In genomic region chr1:7980984-7981383, GRCh38 we compare ENCODE assay signal across 20 cellular contexts. TPM values are rescaled to one million over a fixed set of nuclear protein-coding genes. Genes with fewer than 3 reads are reported as not detected.
DNase-seq lines count a peak whose midpoint lies in the region; ATAC-seq and TF ChIP-seq lines count a peak whose summit lies in the region.
"Had no signal": no experiment of that assay in that cellular context is flagged by ENCODE, and none has a peak within 500 bp of the region (broad histone marks: within the 10 kb centered on the region; RNA-seq: fewer than 3 reads in every experiment).

No MANE protein-coding gene starts in this region.

- H3K4me1 Mint-ChIP-seq in activated naive CD8-positive, alpha-beta T cell (ENCODE audit: low read depth): peaks cover 13% of the 10 kb centered on the region
- H3K4me1 Mint-ChIP-seq in activated naive CD8-positive, alpha-beta T cell treated with anti-CD3 and anti-CD28 coated beads, Interleukin-2, amount 50 U/mL, for 24 hours: peaks cover 5% of the 10 kb centered on the region
- H3K4me1 Mint-ChIP-seq in activated CD8-positive, alpha-beta T cell treated with anti-CD3 and anti-CD28 coated beads, Interleukin-2, amount 10 ng/mL, durations not matched to agents 7 days and 5 days (ENCODE audit: low read depth): peaks cover 6% of the 10 kb centered on the region
- H3K4me1 Mint-ChIP-seq in stimulated activated effector memory CD8-positive, alpha-beta T cell treated with anti-CD3 and anti-CD28 coated beads, Interleukin-12 subunit alpha, Interleukin-12 subunit beta, amount 100 ng/mL, for 72 hours: peaks cover 8% of the 10 kb centered on the region

- H3K27ac Mint-ChIP-seq in activated naive CD8-positive, alpha-beta T cell: peak overlapping the region; percentile 73
- no peak overlapping the region for H3K27ac Mint-ChIP-seq in activated naive CD8-positive, alpha-beta T cell treated with anti-CD3 and anti-CD28 coated beads, Interleukin-2, amount 50 U/mL, for 24 hours
- H3K27ac Mint-ChIP-seq in activated CD8-positive, alpha-beta T cell treated with anti-CD3 and anti-CD28 coated beads, Interleukin-2, amount 10 ng/mL, durations not matched to agents 7 days and 5 days: peak overlapping the region; percentile 66
- peak overlapping the region; percentile 81 for H3K27ac Mint-ChIP-seq in stimulated activated effector memory CD8-positive, alpha-beta T cell treated with anti-CD3 and anti-CD28 coated beads, Interleukin-12 subunit alpha, Interleukin-12 subunit beta, amount 100 ng/mL, for 72 hours
- H3K27ac Mint-ChIP-seq: CD4-positive, alpha-beta T cell had no signal

- H3K4me3 ChIP-seq in PC-3 (ENCODE audit: low read length) (no peak overlapping the region), HAP-1 (no peak overlapping the region)
- H3K4me3 ChIP-seq: BLaER1 had no signal

- no peak for DNase-seq in activated naive CD8-positive, alpha-beta T cell treated with anti-CD3 and anti-CD28 coated beads, Interleukin-2, amount 50 U/mL, for 24 hours
- DNase-seq in PC-3: no peak
- DNase-seq in activated CD8-positive, alpha-beta T cell treated with anti-CD3 and anti-CD28 coated beads, Interleukin-2, amount 10 ng/mL, durations not matched to agents 7 days and 5 days: no peak
- no peak for DNase-seq in stimulated activated effector memory CD8-positive, alpha-beta T cell treated with anti-CD3 and anti-CD28 coated beads, Interleukin-12 subunit alpha, Interleukin-12 subunit beta, amount 100 ng/mL, for 72 hours (ENCODE audit: low spot score in 2 of 2)
- DNase-seq in NK-92 (lab: John Stamatoyannopoulos, UW; ENCODE audit: unreplicated experiment): no peak
- DNase-seq in HAP-1 (ENCODE audit: low spot score in 2 of 2): no peak
- DNase-seq: ACHN; CD4-positive, alpha-beta T cell; COR-L47; DMS 273 treated with DMSO at 0.1 percent for 48 hours; DMS79 treated with DMSO at 0.1 percent for 48 hours; Karpas-422; NCI-H1694; NCI-H2081 treated with DMSO at 0.1 percent for 48 hours; NCI-H446; NCI-H526; RPMI8226; SIG-M5 had no signal

- CTCF ChIA-PET in PC-3 (lab: Charles Lee): no interaction called here
- CTCF ChIA-PET in activated CD8-positive, alpha-beta T cell treated with anti-CD3 and anti-CD28 coated beads, Interleukin-2, amount 10 ng/mL, durations not matched to agents 7 days and 5 days (lab: Charles Lee): interaction anchor here (0.7 to 2.3 kb wide), 5 partner anchors 32 to 868 kb away, joined by 3 to 16 read pairs (median 4); no protein-coding TSS in a partner anchor

- no peaks in the 10 kb centered on the region for H3F3A ChIP-seq in PC-3 (ENCODE audit: low read length, unreplicated experiment)

- H2AFZ ChIP-seq in PC-3 (ENCODE audit: low read length): no peak overlapping the region

- no peaks in the 10 kb centered on the region for H3K9me2 ChIP-seq in PC-3 (replicated peaks; ENCODE audit: low read length)

- H3K27me3 ChIP-seq in PC-3 (ENCODE audit: low read length) (no peaks in the 10 kb centered on the region), HAP-1 (ENCODE audit: low read depth) (no peaks in the 10 kb centered on the region)
- H3K27me3 ChIP-seq: BLaER1 had no signal

- no peak overlapping the region for H3K27ac ChIP-seq in PC-3 (ENCODE audit: low read length)
- H3K27ac ChIP-seq: BLaER1 had no signal

- POLR2A ChIA-PET in PC-3 (lab: Charles Lee; ENCODE audit: unreplicated experiment): interaction anchor here (0.6 kb wide), 1 partner anchor 25 kb away, joined by 3 read pairs; no protein-coding TSS in a partner anchor
- POLR2A ChIA-PET in activated CD8-positive, alpha-beta T cell treated with anti-CD3 and anti-CD28 coated beads, Interleukin-2, amount 10 ng/mL, durations not matched to agents 7 days and 5 days (lab: Charles Lee): interaction anchor here (1.1 kb wide), 1 partner anchor 20 kb away, joined by 3 read pairs; the partner anchor contains the start of gene PARK7

- ATAC-seq in activated naive CD8-positive, alpha-beta T cell treated with anti-CD3 and anti-CD28 coated beads, Interleukin-2, amount 50 U/mL, for 24 hours: no peak
- ATAC-seq in PC-3: peak; percentile 16; the same call in 1 of the 2 replicates
- ATAC-seq in activated CD8-positive, alpha-beta T cell treated with anti-CD3 and anti-CD28 coated beads, Interleukin-2, amount 10 ng/mL, durations not matched to agents 7 days and 5 days: no peak
- ATAC-seq in stimulated activated effector memory CD8-positive, alpha-beta T cell treated with anti-CD3 and anti-CD28 coated beads, Interleukin-12 subunit alpha, Interleukin-12 subunit beta, amount 100 ng/mL, for 72 hours: no peak

- H3K4me3 Mint-ChIP-seq in activated naive CD8-positive, alpha-beta T cell: no peak overlapping the region
- no peak overlapping the region for H3K4me3 Mint-ChIP-seq in activated naive CD8-positive, alpha-beta T cell treated with anti-CD3 and anti-CD28 coated beads, Interleukin-2, amount 50 U/mL, for 24 hours
- H3K4me3 Mint-ChIP-seq in activated CD8-positive, alpha-beta T cell treated with anti-CD3 and anti-CD28 coated beads, Interleukin-2, amount 10 ng/mL, durations not matched to agents 7 days and 5 days: no peak overlapping the region
- H3K4me3 Mint-ChIP-seq in stimulated activated effector memory CD8-positive, alpha-beta T cell treated with anti-CD3 and anti-CD28 coated beads, Interleukin-12 subunit alpha, Interleukin-12 subunit beta, amount 100 ng/mL, for 72 hours: no peak overlapping the region
- H3K4me3 Mint-ChIP-seq: CD4-positive, alpha-beta T cell had no signal

- no peaks in the 10 kb centered on the region for H3K27me3 Mint-ChIP-seq in activated naive CD8-positive, alpha-beta T cell
- no peaks in the 10 kb centered on the region for H3K27me3 Mint-ChIP-seq in activated naive CD8-positive, alpha-beta T cell treated with anti-CD3 and anti-CD28 coated beads, Interleukin-2, amount 50 U/mL, for 24 hours
- no peaks in the 10 kb centered on the region for H3K27me3 Mint-ChIP-seq in activated CD8-positive, alpha-beta T cell treated with anti-CD3 and anti-CD28 coated beads, Interleukin-2, amount 10 ng/mL, durations not matched to agents 7 days and 5 days (ENCODE audit: low read depth)
- H3K27me3 Mint-ChIP-seq: CD4-positive, alpha-beta T cell had no signal

- peaks cover 18% of the 10 kb centered on the region for H3K79me2 ChIP-seq in PC-3 (ENCODE audit: low read length)

- TF ChIP-seq CTCF in PC-3 (conservative IDR thresholded peaks at IDR 0.05; ENCODE audit: low read depth, low read length): no peak

- H3K4me2 ChIP-seq in PC-3 (ENCODE audit: low read length): no peak overlapping the region
- H3K4me2 ChIP-seq: BLaER1 had no signal

- H3K9me3 ChIP-seq in PC-3 (ENCODE audit: low read length): no peaks in the 10 kb centered on the region
- H3K9me3 ChIP-seq in HAP-1: no peaks in the 10 kb centered on the region
- H3K9me3 ChIP-seq: BLaER1 had no signal

- H3K4me1 ChIP-seq in PC-3 (ENCODE audit: insufficient read depth, low read length): peaks cover 3% of the 10 kb centered on the region; the same call in 1 of the 2 replicates
- no peaks in the 10 kb centered on the region for H3K4me1 ChIP-seq in HAP-1

- H3K36me3 ChIP-seq in PC-3 (ENCODE audit: low read depth, low read length): peaks cover 61% of the 10 kb centered on the region
- peaks cover 78% of the 10 kb centered on the region for H3K36me3 ChIP-seq in HAP-1 (replicated peaks)

- no peaks in the 10 kb centered on the region for H4K20me1 ChIP-seq in PC-3 (ENCODE audit: low read length)

- no TSS peak for BruUV-seq in PC-3 (replicated peaks; lab: Mats Ljungman, UMichigan)

- in situ Hi-C loops in HAP-1 (cut with MboI; ENCODE audit: low sequenced_read_pairs): loop anchor here (10.0 kb wide), 1 partner anchor 334 kb away; the partner anchor contains the start of gene SLC45A1

- no peaks in the 10 kb centered on the region for H3K9me3 Mint-ChIP-seq in activated naive CD8-positive, alpha-beta T cell (ENCODE audit: low read depth)
- H3K9me3 Mint-ChIP-seq in activated naive CD8-positive, alpha-beta T cell treated with anti-CD3 and anti-CD28 coated beads, Interleukin-2, amount 50 U/mL, for 24 hours: no peaks in the 10 kb centered on the region
- no peaks in the 10 kb centered on the region for H3K9me3 Mint-ChIP-seq in activated CD8-positive, alpha-beta T cell treated with anti-CD3 and anti-CD28 coated beads, Interleukin-2, amount 10 ng/mL, durations not matched to agents 7 days and 5 days (ENCODE audit: insufficient read depth)
- H3K9me3 Mint-ChIP-seq in stimulated activated effector memory CD8-positive, alpha-beta T cell treated with anti-CD3 and anti-CD28 coated beads, Interleukin-12 subunit alpha, Interleukin-12 subunit beta, amount 100 ng/mL, for 72 hours: no peaks in the 10 kb centered on the region
- H3K9me3 Mint-ChIP-seq: CD4-positive, alpha-beta T cell had no signal

- H3K36me3 Mint-ChIP-seq in activated naive CD8-positive, alpha-beta T cell: peaks cover 2% of the 10 kb centered on the region
- peaks cover 72% of the 10 kb centered on the region for H3K36me3 Mint-ChIP-seq in activated naive CD8-positive, alpha-beta T cell treated with anti-CD3 and anti-CD28 coated beads, Interleukin-2, amount 50 U/mL, for 24 hours (ENCODE audit: low read depth)
- peaks cover 64% of the 10 kb centered on the region for H3K36me3 Mint-ChIP-seq in activated CD8-positive, alpha-beta T cell treated with anti-CD3 and anti-CD28 coated beads, Interleukin-2, amount 10 ng/mL, durations not matched to agents 7 days and 5 days (ENCODE audit: low read depth)
- peaks cover 100% of the 10 kb centered on the region for H3K36me3 Mint-ChIP-seq in stimulated activated effector memory CD8-positive, alpha-beta T cell treated with anti-CD3 and anti-CD28 coated beads, Interleukin-12 subunit alpha, Interleukin-12 subunit beta, amount 100 ng/mL, for 72 hours

- no peak overlapping the region for H3K9ac ChIP-seq in PC-3 (ENCODE audit: low read length)
- H3K9ac ChIP-seq: BLaER1 had no signal

- intact Hi-C loops in PC-3 (cut with micrococcal nuclease): no loop called here

RNA-seq across cellular contexts. Expression of gene PARK7, which starts 19.5 kb away (rescaled TPM):
- 316 and 333 TPM in 2 replicates for total RNA-seq in PC-3 (2014; rRNA removed)
- total RNA-seq in activated CD8-positive, alpha-beta T cell treated with anti-CD3 and anti-CD28 coated beads, Interleukin-2, amount 10 ng/mL, durations not matched to agents 7 days and 5 days: 100 to 1,000 TPM; 296 to 302 TPM

RNA-seq across cellular contexts. Expression of gene TNFRSF9, which starts 40.3 kb away (rescaled TPM):
- total RNA-seq in PC-3 (2014; rRNA removed): 0.04 and 0.06 TPM in 2 replicates
- total RNA-seq in activated CD8-positive, alpha-beta T cell treated with anti-CD3 and anti-CD28 coated beads, Interleukin-2, amount 10 ng/mL, durations not matched to agents 7 days and 5 days: 1 to 10 TPM in 1 of 2 experiments, under 1 TPM in 1; 0.94 to 1.3 TPM

RNA-seq across cellular contexts. Expression of gene ERRFI1, which starts 45.1 kb away (rescaled TPM):
- total RNA-seq in PC-3 (2014; rRNA removed): 218 and 227 TPM in 2 replicates
- under 1 TPM in 1 of 2 experiments, not detected in 1; 0.21 TPM for total RNA-seq in activated CD8-positive, alpha-beta T cell treated with anti-CD3 and anti-CD28 coated beads, Interleukin-2, amount 10 ng/mL, durations not matched to agents 7 days and 5 days

Comparison
In these comparisons a context has a peak if more than half of its experiments do, and no peak if none do; other contexts are left out.
1. RNA of gene ERRFI1, which starts 45.1 kb away (total RNA-seq): 218 to 227 TPM in PC-3; 0.21 TPM in activated CD8-positive, alpha-beta T cell treated with anti-CD3 and anti-CD28 coated beads, Interleukin-2, amount 10 ng/mL, durations not matched to agents 7 days and 5 days; every median in the first group is over 100 times any median in the second.